ENCODE assay signal across 19 cellular contexts in genomic region chr1:51282605-51283004, GRCh38. TPM values are rescaled to one million over a fixed set of nuclear protein-coding genes. Genes with fewer than 3 reads are reported as not detected.
"Had no signal": no experiment of that assay in that cellular context is flagged by ENCODE, and none has a peak within 500 bp of the region (broad histone marks: within the 10 kb centered on the region; RNA-seq: fewer than 3 reads in every experiment).

No MANE protein-coding gene starts in this region.

- H3K4me1 ChIP-seq: vagina had no signal

- H3K27me3 ChIP-seq: brain microvascular endothelial cell, neutrophil, vagina had no signal

- H3K4me3 Mint-ChIP-seq: activated naive CD8-positive, alpha-beta T cell treated with anti-CD3 and anti-CD28 coated beads for 36 hours; naive thymus-derived CD8-positive, alpha-beta T cell had no signal

- H3K36me3 Mint-ChIP-seq: activated naive CD8-positive, alpha-beta T cell treated with anti-CD3 and anti-CD28 coated beads for 36 hours had no signal

- H3K27ac ChIP-seq: brain microvascular endothelial cell, lower lobe of right lung, neutrophil, parathyroid adenoma, vagina had no signal

- H3K27ac Mint-ChIP-seq: activated naive CD8-positive, alpha-beta T cell treated with anti-CD3 and anti-CD28 coated beads for 36 hours; naive thymus-derived CD8-positive, alpha-beta T cell had no signal

- H3K4me1 Mint-ChIP-seq: naive thymus-derived CD8-positive, alpha-beta T cell had no signal

- H3K9me3 ChIP-seq: lower lobe of right lung, neutrophil, vagina had no signal

- H3K4me3 ChIP-seq: lower lobe of right lung, vagina had no signal

- H3K36me3 ChIP-seq: lower lobe of right lung had no signal

- DNase-seq: activated CD8-positive, alpha-beta memory T cell treated with anti-CD3 and anti-CD28 coated beads for 24 hours; activated CD8-positive, alpha-beta memory T cell treated with anti-CD3 and anti-CD28 coated beads, Interleukin-2, amount 50 U/mL, for 48 hours; activated naive CD4-positive, alpha-beta T cell; activated naive CD8-positive, alpha-beta T cell treated with anti-CD3 and anti-CD28 coated beads for 36 hours; amygdala; brain microvascular endothelial cell; central memory CD4-positive, alpha-beta T cell; cortex of kidney; hypothalamus; lower lobe of right lung; naive thymus-derived CD8-positive, alpha-beta T cell; stimulated activated naive CD8-positive, alpha-beta T cell treated with anti-CD3 and anti-CD28 coated beads, Interleukin-15, Interleukin-2, amounts not matched to agents 100 U/mL and 50 U/mL, for 24 hours; substantia nigra; trophoblast cell had no signal

- H3K9me3 Mint-ChIP-seq: activated naive CD8-positive, alpha-beta T cell treated with anti-CD3 and anti-CD28 coated beads for 36 hours; naive thymus-derived CD8-positive, alpha-beta T cell had no signal

- ATAC-seq: activated CD4-positive, CD25-positive, alpha-beta regulatory T cell treated with anti-CD3 and anti-CD28 coated beads, Interleukin-2, amount 50 U/mL, for 24 hours; lower lobe of right lung; naive thymus-derived CD8-positive, alpha-beta T cell; stimulated activated naive CD8-positive, alpha-beta T cell treated with anti-CD3 and anti-CD28 coated beads, Interleukin-15, Interleukin-2, amounts not matched to agents 100 U/mL and 50 U/mL, for 24 hours had no signal

- H3K27me3 Mint-ChIP-seq: activated naive CD8-positive, alpha-beta T cell treated with anti-CD3 and anti-CD28 coated beads for 36 hours; naive thymus-derived CD8-positive, alpha-beta T cell had no signal

RNA-seq across cellular contexts. Expression of gene TTC39A, which starts 47.8 kb away (rescaled TPM):
- total RNA-seq: activated naive CD8-positive, alpha-beta T cell treated with anti-CD3 and anti-CD28 coated beads for 36 hours; naive thymus-derived CD8-positive, alpha-beta T cell; T-helper 1 cell treated with Interleukin-12 subunit alpha and Interleukin-12 subunit beta and Interleukin-4 antibody, amounts not matched to agents 30 ng/mL and 1 ng/mL, for 36 hours had no signal
